Comparison of ENCODE assay signal across 13 cellular contexts in genomic region chr7:157909370-157909769, GRCh38.
DNase-seq lines count a peak whose midpoint lies in the region; ATAC-seq and TF ChIP-seq lines count a peak whose summit lies in the region.
"Had no signal": no experiment of that assay in that cellular context is flagged by ENCODE, and none has a peak within 500 bp of the region (broad histone marks: within the 10 kb centered on the region; RNA-seq: fewer than 3 reads in every experiment).

No MANE protein-coding gene starts in this region.

- no peaks in the 10 kb centered on the region for H3K79me2 ChIP-seq in trophoblast cell (ENCODE audit: control insufficient read depth, insufficient read depth, low read length, poor library complexity)

- H2AFZ ChIP-seq in trophoblast cell (ENCODE audit: insufficient read depth, low read length, poor library complexity): no peak overlapping the region

- H3K4me1 ChIP-seq in lower lobe of right lung (no peaks in the 10 kb centered on the region), trophoblast cell (ENCODE audit: control insufficient read depth in 1 of 2, insufficient read depth in 2 of 2, low read length in 2 of 2) (no peaks in the 10 kb centered on the region), foreskin keratinocyte (no peaks in the 10 kb centered on the region)

- no peak overlapping the region for H3K23ac ChIP-seq in trophoblast cell (ENCODE audit: low read length)

- no CpG with 5 or more reads among the region's 8 CpGs for WGBS in trophoblast cell (ENCODE audit: extremely low coverage, insufficient coverage, insufficient read length)

- intact Hi-C loops in lower lobe of right lung (cut with DNase I): no loop called here

- no peak overlapping the region for H3K4me3 Mint-ChIP-seq in mesothelial cell of epicardium

- peaks cover 3% of the 10 kb centered on the region for H3K9me3 ChIP-seq in lower lobe of right lung
- H3K9me3 ChIP-seq in trophoblast cell (ENCODE audit: insufficient read depth, low read depth, low read length): peaks cover 11% of the 10 kb centered on the region

- ATAC-seq in lower lobe of right lung (peak in 1 of 2 donors; percentile 27), GM18909 (IDR thresholded peaks at IDR 0.05; ENCODE audit: poor library complexity, unreplicated experiment) (no peak), foreskin keratinocyte (no peak)
- ATAC-seq: HCT116 had no signal

- no peak overlapping the region for H2AK5ac ChIP-seq in trophoblast cell (ENCODE audit: low read length)

- H3K18ac ChIP-seq in trophoblast cell (ENCODE audit: low read length): no peak overlapping the region

- H3K9me3 Mint-ChIP-seq in mesothelial cell of epicardium: peaks cover 31% of the 10 kb centered on the region

- no peak for TF ChIP-seq CTCF in 22Rv1 (IDR thresholded peaks at IDR 0.05)
- no peak for TF ChIP-seq CTCF in lower lobe of right lung (IDR thresholded peaks at IDR 0.05)
- TF ChIP-seq CTCF in mesothelial cell of epicardium (IDR thresholded peaks at IDR 0.05; ENCODE audit: unreplicated experiment): no peak
- TF ChIP-seq CTCF in foreskin keratinocyte (conservative IDR thresholded peaks at IDR 0.05): no peak

- no peak overlapping the region for H2BK12ac ChIP-seq in trophoblast cell (ENCODE audit: low read length)

- H3K27me3 Mint-ChIP-seq in mesothelial cell of epicardium (ENCODE audit: low read depth): peaks cover 2% of the 10 kb centered on the region

- H3K4me3 ChIP-seq in lower lobe of right lung: no peak overlapping the region
- H3K4me3 ChIP-seq in trophoblast cell (ENCODE audit: low read depth, low read length): peak overlapping the region; percentile 44
- H3K4me3 ChIP-seq: BLaER1 had no signal

- H4K91ac ChIP-seq in trophoblast cell (ENCODE audit: low read depth, low read length): no peak overlapping the region

- H3K4me1 Mint-ChIP-seq in mesothelial cell of epicardium: no peaks in the 10 kb centered on the region

- DNase-seq in NK-92 (lab: John Stamatoyannopoulos, UW; ENCODE audit: unreplicated experiment) (peak; percentile 15), lower lobe of right lung (peak; percentile 14), trophoblast cell (no peak), mesothelial cell of epicardium (ENCODE audit: low spot score in 2 of 2, unreplicated experiment in 2 of 2) (no peak), foreskin keratinocyte (no peak)
- DNase-seq in NK-92 treated with Interleukin-12 subunit alpha and Interleukin-12 subunit beta, amount 100 ng/mL, for 24 hours (lab: John Stamatoyannopoulos, UW): no peak
- DNase-seq: 8988T, AML-193, DMS53 had no signal

- H3K36me3 Mint-ChIP-seq in mesothelial cell of epicardium: no peaks in the 10 kb centered on the region

- H2BK120ac ChIP-seq in trophoblast cell (ENCODE audit: insufficient read depth, low read length, poor library complexity): no peak overlapping the region

- no peak overlapping the region for H3K9ac ChIP-seq in trophoblast cell (ENCODE audit: low read length)
- H3K9ac ChIP-seq: BLaER1 had no signal

- H3K36me3 ChIP-seq in lower lobe of right lung (no peaks in the 10 kb centered on the region), trophoblast cell (ENCODE audit: control insufficient read depth in 1 of 2, insufficient read depth in 2 of 2, low read length in 2 of 2) (no peaks in the 10 kb centered on the region)
- H3K36me3 ChIP-seq: BLaER1 had no signal

- H3K4ac ChIP-seq in trophoblast cell (ENCODE audit: low read depth, low read length): no peak overlapping the region

- H4K8ac ChIP-seq in trophoblast cell (ENCODE audit: low read depth, low read length): no peak overlapping the region

- H3K27me3 ChIP-seq in lower lobe of right lung (ENCODE audit: low read depth): no peaks in the 10 kb centered on the region
- no peaks in the 10 kb centered on the region for H3K27me3 ChIP-seq in trophoblast cell (ENCODE audit: insufficient read depth, low read length)
- H3K27me3 ChIP-seq in foreskin keratinocyte: no peaks in the 10 kb centered on the region
- H3K27me3 ChIP-seq: BLaER1 had no signal

- no peak overlapping the region for H3K14ac ChIP-seq in trophoblast cell (ENCODE audit: low read length)

- no peak overlapping the region for H4K12ac ChIP-seq in trophoblast cell (ENCODE audit: low read depth, low read length)

- H3K27ac ChIP-seq in 22Rv1 (peak overlapping the region; percentile 45; the same call in 1 of the 2 replicates), lower lobe of right lung (no peak overlapping the region), trophoblast cell (ENCODE audit: low read depth, low read length) (no peak overlapping the region), foreskin keratinocyte (no peak overlapping the region)
- H3K27ac ChIP-seq: BLaER1 had no signal

- H3K4me2 ChIP-seq in trophoblast cell (ENCODE audit: low read length): no peak overlapping the region
- H3K4me2 ChIP-seq: BLaER1 had no signal

- H3K27ac Mint-ChIP-seq in mesothelial cell of epicardium: no peak overlapping the region

- H3K79me1 ChIP-seq in trophoblast cell (ENCODE audit: low read length): no peaks in the 10 kb centered on the region

- H2BK5ac ChIP-seq in trophoblast cell (ENCODE audit: low read depth, low read length, poor library complexity): no peak overlapping the region

Comparison
In these comparisons a context has a peak if more than half of its experiments do, and no peak if none do; other contexts are left out.
1. DNase-seq: peak in NK-92 (single experiment) and lower lobe of right lung (single experiment); none in NK-92 treated with Interleukin-12 subunit alpha and Interleukin-12 subunit beta, amount 100 ng/mL, for 24 hours (single experiment), trophoblast cell (0 of 2), mesothelial cell of epicardium (0 of 2) and foreskin keratinocyte (0 of 2).